Comparison of ENCODE assay signal across 7 cellular contexts in the genomic region with DNA sequence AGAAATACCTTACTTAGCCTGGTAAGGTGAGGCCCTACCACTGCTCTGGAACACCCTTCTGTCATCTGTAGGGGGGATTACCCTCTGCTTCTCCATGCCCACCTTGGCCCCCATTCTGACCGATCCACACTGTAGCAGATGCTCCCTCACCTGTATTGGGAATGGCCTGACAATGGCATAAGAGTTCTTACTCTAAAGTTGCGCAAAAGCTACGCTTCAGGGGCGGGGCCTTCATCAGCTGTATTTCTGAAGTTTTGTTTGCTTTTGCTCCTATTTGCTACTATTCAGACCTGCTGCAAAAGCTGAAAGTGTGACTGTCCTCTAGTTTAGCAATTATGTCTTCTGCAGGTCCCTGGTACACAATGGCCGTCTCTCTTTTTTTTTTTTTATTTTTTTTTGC.
"Had no signal": no experiment of that assay in that cellular context is flagged by ENCODE, and none has a peak within 500 bp of the region (broad histone marks: within the 10 kb centered on the region; RNA-seq: fewer than 3 reads in every experiment).

No MANE protein-coding gene starts in this region.

- H3K27ac Mint-ChIP-seq: IgD-negative memory B cell had no signal

- DNase-seq: IMR-90, KBM-7 had no signal

- H3K27ac ChIP-seq: HL-60 had no signal

- ATAC-seq: HepG2, K562 had no signal

- H3K4me3 Mint-ChIP-seq: IgD-negative memory B cell had no signal

- FAIRE-seq: HepG2, HTR-8/SVneo, K562 had no signal

- H3K4me3 ChIP-seq: K562 had no signal

- H3K36me3 Mint-ChIP-seq: IgD-negative memory B cell had no signal
